ENCODE assay signal across 22 cellular contexts in the genomic region with DNA sequence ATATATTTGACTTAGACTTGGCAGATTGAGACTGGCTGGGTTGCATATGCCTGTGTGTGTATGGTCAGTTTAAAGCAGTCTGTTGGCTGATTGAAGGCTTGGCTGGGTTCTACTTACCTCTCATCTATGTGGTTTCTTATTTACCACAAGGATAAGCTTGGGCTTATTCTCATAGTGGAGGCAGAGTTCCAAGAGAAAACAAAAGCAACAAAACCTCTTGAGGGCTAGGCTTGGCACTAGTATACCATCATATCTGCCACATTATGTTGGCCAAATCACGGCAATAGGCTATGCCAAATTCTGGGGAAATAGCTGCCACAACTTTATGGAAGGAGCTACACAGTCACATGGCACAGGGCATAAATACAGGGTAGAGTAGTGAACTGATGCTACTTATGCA.
"Had no signal": no experiment of that assay in that cellular context is flagged by ENCODE, and none has a peak within 500 bp of the region (broad histone marks: within the 10 kb centered on the region; RNA-seq: fewer than 3 reads in every experiment).

No MANE protein-coding gene starts in this region.

- ATAC-seq: effector memory CD8-positive, alpha-beta T cell; esophagus mucosa; gastrocnemius medialis; heart right ventricle; left cardiac atrium; left lung; left ventricle myocardium superior; lower lobe of right lung; mucosa of descending colon; naive thymus-derived CD8-positive, alpha-beta T cell had no signal

- DNase-seq: cortex of kidney; effector CD8-positive, alpha-beta T cell; effector memory CD8-positive, alpha-beta T cell; endodermal cell; erythroblast; esophagus squamous epithelium; foreskin fibroblast; foreskin melanocyte; gastrocnemius medialis; glutamatergic neuron; head of caudate nucleus; heart right ventricle; hippocampal formation; left cardiac atrium; left lung; left ventricle myocardium superior; lower lobe of right lung; mesenchymal stem cell; mucosa of descending colon; naive B cell; naive thymus-derived CD8-positive, alpha-beta T cell had no signal
